22 cellular contexts compared by ENCODE assay signal in the genomic region with DNA sequence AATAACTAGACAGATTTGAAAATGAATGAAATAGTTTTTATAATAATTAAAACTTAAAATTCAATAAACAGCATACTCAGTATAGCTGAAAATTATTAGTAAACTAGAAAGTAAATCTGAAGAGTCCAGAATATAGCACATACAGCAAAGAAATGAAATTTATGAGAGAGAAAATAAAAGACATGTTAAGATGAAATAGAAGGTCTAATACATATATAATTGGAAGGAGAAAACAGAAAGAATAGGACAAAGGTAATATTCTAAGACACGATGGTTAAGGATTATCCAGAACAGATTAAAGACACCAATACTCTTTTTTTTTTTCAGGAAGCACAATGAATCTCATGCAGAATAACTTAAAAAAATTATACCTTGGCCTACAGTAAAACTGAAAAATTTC.
"Had no signal": no experiment of that assay in that cellular context is flagged by ENCODE, and none has a peak within 500 bp of the region (broad histone marks: within the 10 kb centered on the region; RNA-seq: fewer than 3 reads in every experiment).

No MANE protein-coding gene starts in this region.

- H3K4me3 ChIP-seq: colonic mucosa, heart left ventricle, left ventricle myocardium inferior, mucosa of descending colon, right atrium auricular region, suprapubic skin had no signal

- H3K4me3 Mint-ChIP-seq: activated CD4-positive, alpha-beta memory T cell treated with anti-CD3 and anti-CD28 coated beads, Interleukin-2, amount 10 ng/mL, durations not matched to agents 7 days and 5 days; activated naive CD4-positive, alpha-beta T cell treated with anti-CD3 and anti-CD28 coated beads for 36 hours; nephron; T-helper 1 cell treated with Interleukin-12 subunit alpha and Interleukin-12 subunit beta and Interleukin-4 antibody, amounts not matched to agents 30 μg/mL and 1 μg/mL, for 36 hours had no signal

- H3K27me3 ChIP-seq: colonic mucosa, foreskin keratinocyte, heart left ventricle, right atrium auricular region, suprapubic skin had no signal

- DNase-seq: activated CD4-positive, alpha-beta memory T cell treated with anti-CD3 and anti-CD28 coated beads, Interleukin-2, amount 10 ng/mL, durations not matched to agents 7 days and 5 days; activated CD4-positive, alpha-beta T cell treated with anti-CD3 and anti-CD28 coated beads for 4 hours; activated CD8-positive, alpha-beta memory T cell treated with anti-CD3 and anti-CD28 coated beads, Interleukin-2, amount 50 U/mL, for 4 hours; activated naive CD4-positive, alpha-beta T cell treated with anti-CD3 and anti-CD28 coated beads for 36 hours; amniotic stem cell; colonic mucosa; effector CD4-positive, alpha-beta T cell; foreskin keratinocyte; heart left ventricle; islet precursor cell; left ventricle myocardium inferior; nucleus accumbens; SHP77 treated with DMSO at 0.1 percent for 48 hours; stimulated activated CD4-positive, alpha-beta T cell treated with anti-CD3 and anti-CD28 coated beads, Interleukin-4, amount 100 ng/mL, for 24 hours; stimulated activated naive CD4-positive, alpha-beta T cell treated with Interleukin-2 at 50 U/mL for 16 hours; trophoblast cell had no signal

- H3K9me3 ChIP-seq: colonic mucosa, heart left ventricle, left ventricle myocardium inferior, mucosa of descending colon, right atrium auricular region had no signal

- ATAC-seq: foreskin keratinocyte, heart left ventricle, mucosa of descending colon, SK-N-SH treated with all-trans-retinoic acid at 6 μM for 48 hours had no signal

- H3K4me1 ChIP-seq: colonic mucosa, foreskin keratinocyte, suprapubic skin had no signal

- H3K9me3 Mint-ChIP-seq: activated CD4-positive, alpha-beta memory T cell treated with anti-CD3 and anti-CD28 coated beads, Interleukin-2, amount 10 ng/mL, durations not matched to agents 7 days and 5 days; activated naive CD4-positive, alpha-beta T cell treated with anti-CD3 and anti-CD28 coated beads for 36 hours; T-helper 1 cell treated with Interleukin-12 subunit alpha and Interleukin-12 subunit beta and Interleukin-4 antibody, amounts not matched to agents 30 μg/mL and 1 μg/mL, for 36 hours had no signal

- H3K27ac Mint-ChIP-seq: activated CD4-positive, alpha-beta memory T cell treated with anti-CD3 and anti-CD28 coated beads, Interleukin-2, amount 10 ng/mL, durations not matched to agents 7 days and 5 days; nephron; T-helper 1 cell treated with Interleukin-12 subunit alpha and Interleukin-12 subunit beta and Interleukin-4 antibody, amounts not matched to agents 30 μg/mL and 1 μg/mL, for 36 hours had no signal

- H3K27me3 Mint-ChIP-seq: activated CD4-positive, alpha-beta memory T cell treated with anti-CD3 and anti-CD28 coated beads, Interleukin-2, amount 10 ng/mL, durations not matched to agents 7 days and 5 days had no signal

- H3K36me3 ChIP-seq: colonic mucosa, heart left ventricle, left ventricle myocardium inferior, right atrium auricular region, suprapubic skin had no signal

- H3K27ac ChIP-seq: colonic mucosa, foreskin keratinocyte, heart left ventricle, left ventricle myocardium inferior, right atrium auricular region, suprapubic skin had no signal
